Comparison of ENCODE assay signal across 20 cellular contexts in genomic region chr10:21895932-21896331, GRCh38.
"Had no signal": no experiment of that assay in that cellular context is flagged by ENCODE, and none has a peak within 500 bp of the region (broad histone marks: within the 10 kb centered on the region; RNA-seq: fewer than 3 reads in every experiment).

No MANE protein-coding gene starts in this region.

- ATAC-seq: activated CD4-positive, CD25-positive, alpha-beta regulatory T cell treated with anti-CD3 and anti-CD28 coated beads, Interleukin-2, amount 50 U/mL, for 24 hours; activated CD8-positive, alpha-beta T cell treated with anti-CD3 and anti-CD28 coated beads for 36 hours had no signal

- H3K36me3 ChIP-seq: breast epithelium, MG63 had no signal

- H3K4me1 ChIP-seq: breast epithelium had no signal

- H3K4me2 ChIP-seq: PC-9 had no signal

- H3K27me3 ChIP-seq: breast epithelium, MG63 had no signal

- H3K27ac ChIP-seq: breast epithelium, PC-9 had no signal

- H3K4me3 ChIP-seq: breast epithelium, MG63, PC-9 had no signal

- H3K27me3 Mint-ChIP-seq: activated CD8-positive, alpha-beta T cell treated with anti-CD3 and anti-CD28 coated beads for 36 hours; activated naive CD4-positive, alpha-beta T cell treated with anti-CD3 and anti-CD28 coated beads, Interleukin-2, amount 50 U/mL, for 24 hours had no signal

- H3K27ac Mint-ChIP-seq: activated CD8-positive, alpha-beta T cell treated with anti-CD3 and anti-CD28 coated beads for 36 hours; activated T-helper 1 cell treated with anti-CD3 and anti-CD28 coated beads, Interleukin-12 subunit alpha, Interleukin-12 subunit beta, Interleukin-2, Interleukin-4 antibody, amounts not matched to agents 30 ng/mL and 10 ng/mL and 1 ng/mL, durations not matched to agents 14 hours and 24 hours and 36 hours; T-helper 1 cell treated with Interleukin-12 subunit alpha and Interleukin-12 subunit beta and Interleukin-4 antibody, amounts not matched to agents 30 μg/mL and 1 μg/mL, for 36 hours had no signal

- DNase-seq: activated CD4-positive, alpha-beta T cell treated with anti-CD3 and anti-CD28 coated beads for 4 hours; activated CD8-positive, alpha-beta memory T cell treated with anti-CD3 and anti-CD28 coated beads, Interleukin-2, amount 50 U/mL, for 4 hours; activated CD8-positive, alpha-beta T cell treated with anti-CD3 and anti-CD28 coated beads for 36 hours; activated effector memory CD4-positive, alpha-beta T cell treated with Interleukin-2 at 50 U/mL for 16 hours; activated naive CD4-positive, alpha-beta T cell; aorta; caudate nucleus; MG63; NCI-H1105; NCI-H1436; NCI-H1694 treated with DMSO at 0.1 percent for 48 hours; NCI-H2081; NCI-H510A treated with DMSO at 0.1 percent for 48 hours; PC-9; SHP77 treated with DMSO at 0.1 percent for 48 hours had no signal

- H3K4me3 Mint-ChIP-seq: activated CD8-positive, alpha-beta T cell treated with anti-CD3 and anti-CD28 coated beads for 36 hours; activated naive CD4-positive, alpha-beta T cell treated with anti-CD3 and anti-CD28 coated beads, Interleukin-2, amount 50 U/mL, for 24 hours; activated T-helper 1 cell treated with anti-CD3 and anti-CD28 coated beads, Interleukin-12 subunit alpha, Interleukin-12 subunit beta, Interleukin-2, Interleukin-4 antibody, amounts not matched to agents 30 ng/mL and 10 ng/mL and 1 ng/mL, durations not matched to agents 14 hours and 24 hours and 36 hours; T-helper 1 cell treated with Interleukin-12 subunit alpha and Interleukin-12 subunit beta and Interleukin-4 antibody, amounts not matched to agents 30 μg/mL and 1 μg/mL, for 36 hours had no signal

- H2AFZ ChIP-seq: PC-9 had no signal
